In genomic region chr7:42087616-42088015, GRCh38 we compare ENCODE assay signal across 24 cellular contexts.
"Had no signal": no experiment of that assay in that cellular context is flagged by ENCODE, and none has a peak within 500 bp of the region (broad histone marks: within the 10 kb centered on the region; RNA-seq: fewer than 3 reads in every experiment).

No MANE protein-coding gene starts in this region.

- H3K4me1 ChIP-seq: foreskin keratinocyte had no signal

- H3K36me3 Mint-ChIP-seq: activated naive CD8-positive, alpha-beta T cell had no signal

- H3K27ac ChIP-seq: brain microvascular endothelial cell, esophagus muscularis mucosa, foreskin keratinocyte, gastroesophageal sphincter had no signal

- H3K36me3 ChIP-seq: brain microvascular endothelial cell, esophagus muscularis mucosa, gastroesophageal sphincter had no signal

- DNase-seq: activated CD4-positive, alpha-beta memory T cell treated with anti-CD3 and anti-CD28 coated beads, Interleukin-2, amount 10 ng/mL, durations not matched to agents 7 days and 5 days; activated CD4-positive, alpha-beta T cell treated with anti-CD3 and anti-CD28 coated beads for 1 hour; activated CD4-positive, alpha-beta T cell treated with anti-CD3 and anti-CD28 coated beads for 4 hours; activated CD4-positive, alpha-beta T cell treated with anti-CD3 and anti-CD28 coated beads, Interleukin-2, amount 10 ng/mL, durations not matched to agents 7 days and 5 days; activated CD4-positive, alpha-beta T cell treated with anti-CD3 and anti-CD28 coated beads, Interleukin-2, amount 50 U/mL, for 4 hours; activated CD8-positive, alpha-beta memory T cell treated with anti-CD3 and anti-CD28 coated beads, Interleukin-2, amount 50 U/mL, for 48 hours; activated gamma-delta T cell; activated naive CD4-positive, alpha-beta T cell; activated naive CD4-positive, alpha-beta T cell treated with anti-CD3 and anti-CD28 coated beads, Interleukin-2, amount 50 U/mL, for 16 hours; activated T-cell treated with anti-CD3 and anti-CD28 coated beads for 4 hours; activated T-cell treated with anti-CD3 and anti-CD28 coated beads, Interleukin-2, amount 50 U/mL, for 24 hours; activated T-cell treated with anti-CD3 and anti-CD28 coated beads, Interleukin-2, amount 50 U/mL, for 72 hours; amniotic stem cell; anterior cingulate cortex; brain microvascular endothelial cell; caudate nucleus; cortex of kidney; effector memory CD4-positive, alpha-beta T cell; erythroblast; foreskin keratinocyte; T-helper 2 cell had no signal

- H3K4me3 Mint-ChIP-seq: activated CD4-positive, alpha-beta memory T cell treated with anti-CD3 and anti-CD28 coated beads, Interleukin-2, amount 10 ng/mL, durations not matched to agents 7 days and 5 days; activated CD4-positive, alpha-beta T cell treated with anti-CD3 and anti-CD28 coated beads, Interleukin-2, amount 10 ng/mL, durations not matched to agents 7 days and 5 days; activated naive CD8-positive, alpha-beta T cell; activated T-cell treated with anti-CD3 and anti-CD28 coated beads, Interleukin-2, amount 50 U/mL, for 24 hours; activated T-cell treated with anti-CD3 and anti-CD28 coated beads, Interleukin-2, amount 50 U/mL, for 72 hours had no signal

- H3K27ac Mint-ChIP-seq: activated CD4-positive, alpha-beta memory T cell treated with anti-CD3 and anti-CD28 coated beads, Interleukin-2, amount 10 ng/mL, durations not matched to agents 7 days and 5 days; activated CD4-positive, alpha-beta T cell treated with anti-CD3 and anti-CD28 coated beads, Interleukin-2, amount 10 ng/mL, durations not matched to agents 7 days and 5 days; activated naive CD8-positive, alpha-beta T cell; activated T-cell treated with anti-CD3 and anti-CD28 coated beads, Interleukin-2, amount 50 U/mL, for 24 hours; activated T-cell treated with anti-CD3 and anti-CD28 coated beads, Interleukin-2, amount 50 U/mL, for 72 hours had no signal

- ATAC-seq: activated T-cell treated with anti-CD3 and anti-CD28 coated beads, Interleukin-2, amount 50 U/mL, for 72 hours; foreskin keratinocyte; gastroesophageal sphincter had no signal

- H3K4me3 ChIP-seq: esophagus muscularis mucosa, gastroesophageal sphincter had no signal

- H3K27me3 ChIP-seq: brain microvascular endothelial cell, esophagus muscularis mucosa, foreskin keratinocyte, gastroesophageal sphincter had no signal

- H3K4me1 Mint-ChIP-seq: activated CD4-positive, alpha-beta memory T cell treated with anti-CD3 and anti-CD28 coated beads, Interleukin-2, amount 10 ng/mL, durations not matched to agents 7 days and 5 days; activated CD4-positive, alpha-beta T cell treated with anti-CD3 and anti-CD28 coated beads, Interleukin-2, amount 10 ng/mL, durations not matched to agents 7 days and 5 days had no signal

- H3K9me3 Mint-ChIP-seq: activated CD4-positive, alpha-beta memory T cell treated with anti-CD3 and anti-CD28 coated beads, Interleukin-2, amount 10 ng/mL, durations not matched to agents 7 days and 5 days; activated CD4-positive, alpha-beta T cell treated with anti-CD3 and anti-CD28 coated beads, Interleukin-2, amount 10 ng/mL, durations not matched to agents 7 days and 5 days; activated T-cell treated with anti-CD3 and anti-CD28 coated beads, Interleukin-2, amount 50 U/mL, for 24 hours; activated T-cell treated with anti-CD3 and anti-CD28 coated beads, Interleukin-2, amount 50 U/mL, for 72 hours had no signal

- H3K27me3 Mint-ChIP-seq: activated CD4-positive, alpha-beta memory T cell treated with anti-CD3 and anti-CD28 coated beads, Interleukin-2, amount 10 ng/mL, durations not matched to agents 7 days and 5 days; activated CD4-positive, alpha-beta T cell treated with anti-CD3 and anti-CD28 coated beads, Interleukin-2, amount 10 ng/mL, durations not matched to agents 7 days and 5 days; activated T-cell treated with anti-CD3 and anti-CD28 coated beads, Interleukin-2, amount 50 U/mL, for 24 hours had no signal

- H3K9me3 ChIP-seq: esophagus muscularis mucosa, gastroesophageal sphincter had no signal
